Comparison of ENCODE assay signal across 1 cellular context in the genomic region with DNA sequence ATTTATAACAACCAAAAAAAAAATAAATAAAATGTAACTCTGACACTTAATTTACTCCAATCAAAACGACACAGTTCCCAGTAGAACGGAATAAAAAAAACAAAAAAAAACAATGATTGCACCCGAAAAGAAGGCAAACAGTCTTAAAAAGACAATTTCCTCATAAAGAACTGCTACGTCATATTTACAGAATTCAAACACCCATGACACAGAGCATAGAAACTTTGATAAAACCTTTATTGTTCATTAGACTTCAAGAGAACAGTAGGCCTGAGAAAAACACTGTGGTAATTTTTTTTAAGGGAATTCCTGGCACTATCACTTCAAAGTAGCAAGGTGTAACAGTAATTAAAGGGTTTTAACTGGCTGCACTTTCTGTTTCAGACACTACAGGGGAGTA.
TF ChIP-seq lines count a peak whose summit lies in the region.

No MANE protein-coding gene starts in this region.

TF ChIP-seq in K562, 482 proteins besides CTCF, POLR2A, EP300 and RAD21:
- TF ChIP-seq ELF4 (CRISPR knock-in tag; IDR thresholded peaks at IDR 0.05) (no peak), NFE2 (IDR thresholded peaks at IDR 0.05; ENCODE audit: low read depth) (0 out of 2 replicates have a peak, but pooled peaks have one; percentile 21), ZNF316 (IDR thresholded peaks at IDR 0.05) (peak; percentile 22; the same call in 1 of the 2 replicates), POLR2H (tag; IDR thresholded peaks at IDR 0.05; ENCODE audit: low read depth) (0 out of 2 replicates have a peak, but pooled peaks have one; percentile 19)
